11 cellular contexts compared by ENCODE assay signal in genomic region chr2:170457742-170458141, GRCh38.
"Had no signal": no experiment of that assay in that cellular context is flagged by ENCODE, and none has a peak within 500 bp of the region (broad histone marks: within the 10 kb centered on the region; RNA-seq: fewer than 3 reads in every experiment).

No MANE protein-coding gene starts in this region.

- H3K9me3 ChIP-seq: HAP-1 had no signal

- H3K27ac ChIP-seq: GM23248 had no signal

- H3K4me2 ChIP-seq: GM23338 had no signal

- H3K4me3 ChIP-seq: GM23248, GM23338, HAP-1 had no signal

- H2AFZ ChIP-seq: GM23248, GM23338 had no signal

- H3K36me3 ChIP-seq: HAP-1 had no signal

- DNase-seq: GM23248, GOT3, H7, H9, HCEC 1CT, HFFc6 had no signal

- ATAC-seq: GM23338, HCT116 had no signal

- H3K4me1 ChIP-seq: HAP-1 had no signal

- FAIRE-seq: H1, H54 had no signal

- H3K9ac ChIP-seq: GM23248 had no signal
